In the genomic region with DNA sequence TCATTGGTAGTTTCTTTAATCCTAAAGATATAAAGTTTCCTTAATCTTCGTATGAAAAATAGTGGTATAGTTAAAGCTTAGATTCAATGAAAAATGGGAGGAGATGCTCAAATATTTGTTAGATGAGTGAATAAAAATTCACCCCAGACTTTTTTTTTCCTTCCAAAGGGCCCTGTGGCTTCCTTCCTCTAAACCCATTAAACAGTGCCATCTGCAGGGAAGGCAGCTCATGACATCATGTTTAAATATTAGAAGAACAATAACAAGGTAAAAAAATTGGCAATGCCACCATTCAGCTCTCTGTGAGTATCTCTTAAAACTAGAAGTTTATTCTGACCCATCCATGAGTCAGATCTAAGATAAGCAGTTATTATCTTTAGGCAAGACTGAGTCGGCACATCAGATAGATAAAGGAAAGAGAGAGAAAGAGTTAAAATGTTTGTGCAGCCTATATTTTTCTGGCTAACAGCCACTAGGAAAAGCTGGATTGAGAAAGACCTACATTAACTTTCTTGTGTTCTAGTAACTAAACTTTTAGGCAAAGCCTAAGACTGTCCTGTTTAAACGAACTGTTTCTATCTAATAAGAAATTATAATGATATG, we compare ENCODE assay signal across 8 cellular contexts. TPM values are rescaled to one million over a fixed set of nuclear protein-coding genes. Genes with fewer than 3 reads are reported as not detected.
DNase-seq lines count a peak whose midpoint lies in the region; ATAC-seq and TF ChIP-seq lines count a peak whose summit lies in the region.

No MANE protein-coding gene starts in this region.

- H3K4me3 Mint-ChIP-seq in osteocyte (ENCODE audit: unreplicated experiment) = no peak overlapping the region

- DNase-seq in AG10803 (ENCODE audit: low read depth) (peak; percentile 49), NCI-H69 (lab: John Stamatoyannopoulos, UW) (peak; percentile 59), dedifferentiated amniotic fluid mesenchymal stem cell (ENCODE audit: extremely low spot score) (peak; percentile 53), osteocyte (ENCODE audit: extremely low spot score, unreplicated experiment) (no peak)

- ATAC-seq in GM21381 (IDR thresholded peaks at IDR 0.05; ENCODE audit: unreplicated experiment) (no peak), GM18502 (IDR thresholded peaks at IDR 0.05; ENCODE audit: poor library complexity, unreplicated experiment) (no peak), GM18870 (IDR thresholded peaks at IDR 0.05; ENCODE audit: unreplicated experiment) (no peak)

- no peak overlapping the region for H3K4me3 ChIP-seq in AG10803 (ENCODE audit: low read length)

- no peak overlapping the region for H3K27ac Mint-ChIP-seq in osteocyte (ENCODE audit: unreplicated experiment)

- no peaks in the 10 kb centered on the region for H3K4me1 Mint-ChIP-seq in osteocyte (ENCODE audit: unreplicated experiment)

- no peaks in the 10 kb centered on the region for H3K27me3 Mint-ChIP-seq in osteocyte (ENCODE audit: unreplicated experiment)

- peaks cover 15% of the 10 kb centered on the region for H3K9me3 Mint-ChIP-seq in osteocyte (ENCODE audit: unreplicated experiment)

- H3K36me3 Mint-ChIP-seq in osteocyte (ENCODE audit: unreplicated experiment) = no peaks in the 10 kb centered on the region

- TF ChIP-seq CTCF in AG10803 (conservative IDR thresholded peaks at IDR 0.05; ENCODE audit: low read length) = peak; percentile 44
- peak; percentile 43 for TF ChIP-seq CTCF in GM12872 (IDR thresholded peaks at IDR 0.05; ENCODE audit: insufficient read depth, low read depth, low read length)
- TF ChIP-seq CTCF in osteocyte (IDR thresholded peaks at IDR 0.05) = peak; percentile 52

RNA-seq across cellular contexts. Expression of gene OOSP1, which starts 19.1 kb away (rescaled TPM):
- not detected in 2 replicates for total RNA-seq in osteocyte

RNA-seq across cellular contexts. Expression of gene OOSP3, which starts 40.5 kb away (rescaled TPM):
- total RNA-seq in osteocyte = not detected in 2 replicates

RNA-seq across cellular contexts. Expression of gene OOSP4A, which starts 44.7 kb away (rescaled TPM):
- total RNA-seq in osteocyte = not detected in 2 replicates

RNA-seq across cellular contexts. Expression of gene TCN1, which starts 52.8 kb away (rescaled TPM):
- not detected in 2 replicates for total RNA-seq in osteocyte
